In genomic region chr7:95718556-95719410, GRCh38 we compare ENCODE assay signal across 10 cellular contexts. TPM values are rescaled to one million over a fixed set of nuclear protein-coding genes. Genes with fewer than 3 reads are reported as not detected.
DNase-seq lines count a peak whose midpoint lies in the region; ATAC-seq and TF ChIP-seq lines count a peak whose summit lies in the region.
"Had no signal": no experiment of that assay in that cellular context is flagged by ENCODE, and none has a peak within 500 bp of the region (broad histone marks: within the 10 kb centered on the region; RNA-seq: fewer than 3 reads in every experiment).

No MANE protein-coding gene starts in this region.

- H3K23me2 ChIP-seq in H9 (ENCODE audit: insufficient read length, low read depth, low read length, poor library complexity, severe bottlenecking), result no peaks in the 10 kb centered on the region

- H3K4me1 Mint-ChIP-seq in H9, result no peaks in the 10 kb centered on the region
- no peaks in the 10 kb centered on the region for H3K4me1 Mint-ChIP-seq in activated T-cell treated with anti-CD3 and anti-CD28 coated beads, Interleukin-2, amount 50 U/mL, for 72 hours (ENCODE audit: low read depth)

- no peaks in the 10 kb centered on the region for H3K27me3 ChIP-seq in H9 (ENCODE audit: insufficient read depth, low read length)
- peaks cover 2% of the 10 kb centered on the region; the same call in 1 of the 2 replicates for H3K27me3 ChIP-seq in Panc1 (ENCODE audit: control insufficient read depth, insufficient read depth, low read length)

- CTCF ChIA-PET in Panc1 (lab: Charles Lee), result interaction anchor here (1.6 kb wide), 1 partner anchor 152 kb away, joined by 3 read pairs; no protein-coding TSS in a partner anchor

- H2AK5ac ChIP-seq in H9 (ENCODE audit: insufficient read length, low read length), result no peak overlapping the region

- no peak overlapping the region for H4K8ac ChIP-seq in H9 (replicated peaks; ENCODE audit: insufficient read length, low read depth, low read length)

- no peak overlapping the region for H3K4ac ChIP-seq in H9 (ENCODE audit: low read depth, low read length)

- H2AFZ ChIP-seq in H9 (ENCODE audit: low read length), result no peak overlapping the region

- no peak overlapping the region for H3K23ac ChIP-seq in H9 (ENCODE audit: insufficient read length, low read depth, low read length)

- H2BK5ac ChIP-seq in H9 (ENCODE audit: insufficient read length, low read length), result no peak overlapping the region

- no CpG with 5 or more reads among the region's 6 CpGs for WGBS in H9 (ENCODE audit: extremely low coverage, insufficient read length, low lambda C conversion rate)

- no peak overlapping the region for H3K9ac ChIP-seq in H9 (ENCODE audit: extremely low read depth, insufficient read length, low read length)

- in situ Hi-C loops in Panc1 (cut with HindIII; ENCODE audit: low pct_unique_long_range_greater_than_20kb, low sequenced_read_pairs), result no loop called here

- H3K9me3 ChIP-seq in H9 (ENCODE audit: control insufficient read depth, low read depth, low read length) (no peaks in the 10 kb centered on the region), Panc1 (ENCODE audit: control insufficient read depth, insufficient read depth, low read depth, low read length) (no peaks in the 10 kb centered on the region)

- H2BK12ac ChIP-seq in H9 (ENCODE audit: insufficient read length, low read depth, low read length), result no peak overlapping the region

- H2BK15ac ChIP-seq in H9 (ENCODE audit: low read depth, low read length), result no peak overlapping the region

- no peak overlapping the region for H3K4me3 ChIP-seq in Panc1 (ENCODE audit: low read depth in 2 of 2, low read length in 2 of 2)
- H3K4me3 ChIP-seq: lung had no signal

- no peak overlapping the region for H2BK120ac ChIP-seq in H9 (ENCODE audit: low read depth, low read length, poor library complexity, severe bottlenecking)

- intact Hi-C loops in Panc1 (cut with micrococcal nuclease; ENCODE audit: unreplicated experiment), result no loop called here

- H3K4me1 ChIP-seq in H9 (ENCODE audit: insufficient read depth, low read length) (no peaks in the 10 kb centered on the region), Panc1 (ENCODE audit: control insufficient read depth, insufficient read depth, low read length) (no peaks in the 10 kb centered on the region)

- H3K14ac ChIP-seq in H9 (ENCODE audit: insufficient read depth, low read length), result no peak overlapping the region

- no peak overlapping the region for H4K91ac ChIP-seq in H9 (ENCODE audit: insufficient read length, low read depth, low read length)

- no peak overlapping the region for H4K5ac ChIP-seq in H9 (ENCODE audit: insufficient read length, low read depth, low read length)

- no peak overlapping the region for H2BK20ac ChIP-seq in H9 (ENCODE audit: low read depth, low read length, poor library complexity, severe bottlenecking)

- ATAC-seq in Panc1, result peak; percentile 58; the same call in 1 of the 2 replicates
- no peak for ATAC-seq in activated T-cell treated with anti-CD3 and anti-CD28 coated beads, Interleukin-2, amount 50 U/mL, for 72 hours (replicated peaks in 1 of 2)
- no peak for ATAC-seq in activated naive CD4-positive, alpha-beta T cell treated with anti-CD3 and anti-CD28 coated beads, Interleukin-2, amount 50 U/mL, for 72 hours

- no peak overlapping the region for H3K18ac ChIP-seq in H9 (ENCODE audit: insufficient read length, low read depth, low read length)

- no TSS peak for BruUV-seq in Panc1 (replicated peaks; lab: Mats Ljungman, UMichigan)

- H4K20me1 ChIP-seq in H9 (ENCODE audit: control insufficient read depth, insufficient read depth, insufficient read length), result no peaks in the 10 kb centered on the region

- no peak for DNase-seq in AG09319 (ENCODE audit: extremely low read depth, low read depth)
- no peak for DNase-seq in H9
- DNase-seq in Panc1 (ENCODE audit: low read depth, low spot score), result peak; percentile 13
- DNase-seq in globus pallidus (ENCODE audit: low spot score), result peak; percentile 29
- no peak for DNase-seq in activated T-cell treated with anti-CD3 and anti-CD28 coated beads, Interleukin-2, amount 50 U/mL, for 72 hours
- DNase-seq in activated naive CD4-positive, alpha-beta T cell treated with Interleukin-2 at 50 U/mL for 16 hours, result no peak
- DNase-seq in activated gamma-delta T cell (lab: John Stamatoyannopoulos, UW), result no peak
- DNase-seq in activated naive CD4-positive, alpha-beta T cell treated with anti-CD3 and anti-CD28 coated beads, Interleukin-2, amount 50 U/mL, for 72 hours (ENCODE audit: low spot score in 2 of 2), result no peak
- DNase-seq: activated B cell treated with CpG ODN at 0.5 μM for 24 hours had no signal

- peaks cover 4% of the 10 kb centered on the region for H3K27me3 Mint-ChIP-seq in H9 (ENCODE audit: low read depth)
- no peaks in the 10 kb centered on the region for H3K27me3 Mint-ChIP-seq in activated T-cell treated with anti-CD3 and anti-CD28 coated beads, Interleukin-2, amount 50 U/mL, for 72 hours (ENCODE audit: low read depth)

- POLR2A ChIA-PET in Panc1 (lab: Charles Lee), result no interaction called here

- H3K36me3 ChIP-seq in Panc1 (ENCODE audit: control insufficient read depth, insufficient read depth, low read length), result no peaks in the 10 kb centered on the region

- H3K79me1 ChIP-seq in H9 (ENCODE audit: insufficient read depth, low read depth, low read length, poor library complexity, severe bottlenecking), result no peaks in the 10 kb centered on the region

- no peak overlapping the region for H3K56ac ChIP-seq in H9 (ENCODE audit: insufficient read length, low read depth, low read length)

- no peaks in the 10 kb centered on the region for H3K36me3 Mint-ChIP-seq in H9 (ENCODE audit: insufficient read depth in 1 of 3, low read depth in 3 of 3)
- no peaks in the 10 kb centered on the region for H3K36me3 Mint-ChIP-seq in activated T-cell treated with anti-CD3 and anti-CD28 coated beads, Interleukin-2, amount 50 U/mL, for 72 hours (ENCODE audit: insufficient read depth in 2 of 2)
- no peaks in the 10 kb centered on the region for H3K36me3 Mint-ChIP-seq in activated naive CD4-positive, alpha-beta T cell treated with anti-CD3 and anti-CD28 coated beads, Interleukin-2, amount 50 U/mL, for 72 hours

- H3K4me2 ChIP-seq in H9 (ENCODE audit: insufficient read depth, insufficient read length, low read length), result no peak overlapping the region

- no peak overlapping the region for H3K4me3 Mint-ChIP-seq in H9
- H3K4me3 Mint-ChIP-seq in activated T-cell treated with anti-CD3 and anti-CD28 coated beads, Interleukin-2, amount 50 U/mL, for 72 hours, result no peak overlapping the region
- H3K4me3 Mint-ChIP-seq: activated B cell treated with CpG ODN at 0.5 μM for 24 hours had no signal

- no peak overlapping the region for H3T11ph ChIP-seq in H9 (ENCODE audit: low read length)

- H3K27ac ChIP-seq in H9 (ENCODE audit: insufficient read length, low read depth, low read length) (no peak overlapping the region), Panc1 (ENCODE audit: low read length) (no peak overlapping the region)

- H3K9me3 Mint-ChIP-seq in H9, result no peaks in the 10 kb centered on the region
- H3K9me3 Mint-ChIP-seq in activated T-cell treated with anti-CD3 and anti-CD28 coated beads, Interleukin-2, amount 50 U/mL, for 72 hours, result no peaks in the 10 kb centered on the region
- no peaks in the 10 kb centered on the region for H3K9me3 Mint-ChIP-seq in activated naive CD4-positive, alpha-beta T cell treated with anti-CD3 and anti-CD28 coated beads, Interleukin-2, amount 50 U/mL, for 72 hours
- H3K9me3 Mint-ChIP-seq: activated B cell treated with CpG ODN at 0.5 μM for 24 hours had no signal

- no peaks in the 10 kb centered on the region for H3K79me2 ChIP-seq in H9 (ENCODE audit: insufficient read depth, low read length)

- H3K27ac Mint-ChIP-seq in H9, result no peak overlapping the region
- H3K27ac Mint-ChIP-seq in activated T-cell treated with anti-CD3 and anti-CD28 coated beads, Interleukin-2, amount 50 U/mL, for 72 hours, result no peak overlapping the region
- no peak overlapping the region for H3K27ac Mint-ChIP-seq in activated naive CD4-positive, alpha-beta T cell treated with anti-CD3 and anti-CD28 coated beads, Interleukin-2, amount 50 U/mL, for 72 hours
- H3K27ac Mint-ChIP-seq: activated B cell treated with CpG ODN at 0.5 μM for 24 hours had no signal

- TF ChIP-seq CTCF in AG09319 (IDR thresholded peaks at IDR 0.05; ENCODE audit: low read depth, low read length) (peak; percentile 47), H9 (conservative IDR thresholded peaks at IDR 0.05) (peak; percentile 55; the same call in 2 of the 3 replicates), Panc1 (IDR thresholded peaks at IDR 0.05) (peak; percentile 37; the same call in 1 of the 2 replicates)

RNA-seq across cellular contexts. Expression of gene DYNC1I1, which starts 53.6 kb away (rescaled TPM):
- total RNA-seq in H9 (2021) (3.2 TPM in 2 replicates), Panc1 (2021; ENCODE audit: unreplicated experiment) (0.13 TPM)
- not detected for polyA plus RNA-seq in Panc1 (2012; ENCODE audit: insufficient read length)
- not detected for total RNA-seq in activated T-cell treated with anti-CD3 and anti-CD28 coated beads, Interleukin-2, amount 50 U/mL, for 72 hours
- not detected for total RNA-seq in activated naive CD4-positive, alpha-beta T cell treated with anti-CD3 and anti-CD28 coated beads, Interleukin-2, amount 50 U/mL, for 72 hours
- total RNA-seq: activated B cell treated with CpG ODN at 0.5 μM for 24 hours had no signal

Comparison
In these comparisons a context has a peak if more than half of its experiments do, and no peak if none do; other contexts are left out.
1. DNase-seq: peak in Panc1 (single experiment) and globus pallidus (single experiment); none in AG09319 (single experiment), H9 (single experiment), activated T-cell treated with anti-CD3 and anti-CD28 coated beads, Interleukin-2, amount 50 U/mL, for 72 hours (0 of 2), activated naive CD4-positive, alpha-beta T cell treated with Interleukin-2 at 50 U/mL for 16 hours (single experiment), activated gamma-delta T cell (single experiment) and activated naive CD4-positive, alpha-beta T cell treated with anti-CD3 and anti-CD28 coated beads, Interleukin-2, amount 50 U/mL, for 72 hours (0 of 2).
2. Peak in every context shown above with its lines, with median percentiles within 50 percentile points of each other: CTCF ChIP-seq.